18 cellular contexts compared by ENCODE assay signal in the genomic region with DNA sequence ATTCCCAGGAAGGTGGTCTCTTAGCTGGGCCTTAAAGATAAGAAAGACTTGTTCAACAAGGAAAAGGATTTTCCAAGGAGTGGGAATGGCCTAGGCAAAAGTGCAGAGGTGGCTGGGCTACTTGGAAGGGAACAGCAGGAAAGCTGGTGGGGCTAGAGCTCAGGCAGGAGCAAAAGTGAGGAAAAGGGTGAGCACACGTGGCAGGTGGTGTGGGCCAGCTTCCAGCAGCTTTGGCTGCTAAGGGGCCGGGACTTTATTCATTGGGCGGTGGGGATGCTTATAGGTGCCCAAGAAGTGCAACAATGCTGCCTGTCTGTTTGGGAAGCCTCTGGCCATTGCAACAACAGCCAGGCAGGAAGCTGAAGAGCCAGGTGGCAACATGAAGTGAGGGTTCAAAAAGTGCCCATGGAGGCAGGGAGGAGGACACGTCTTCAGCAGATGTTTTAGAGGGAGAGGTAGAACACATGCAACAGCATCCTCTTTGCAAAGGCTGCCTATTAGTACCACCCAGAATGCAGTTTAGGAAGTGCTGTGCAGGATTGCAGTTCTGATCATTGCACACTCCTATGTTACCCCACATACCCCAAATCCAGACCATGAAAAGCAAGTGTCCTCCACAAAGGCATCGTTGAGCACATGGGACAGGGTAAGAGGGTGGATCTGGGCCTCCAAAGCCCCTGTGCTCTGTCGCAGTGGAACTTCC. TPM values are rescaled to one million over a fixed set of nuclear protein-coding genes. Genes with fewer than 3 reads are reported as not detected.
A peak's percentile ranks its signal among the peaks of the same experiment; 100 is the strongest.
DNase-seq lines count a peak whose midpoint lies in the region; ATAC-seq, FAIRE-seq and TF ChIP-seq lines count a peak whose summit lies in the region.
"Had no signal": no experiment of that assay in that cellular context is flagged by ENCODE, and none has a peak within 500 bp of the region (broad histone marks: within the 10 kb centered on the region; RNA-seq: fewer than 3 reads in every experiment).

No MANE protein-coding gene starts in this region.

- H3K36me3 Mint-ChIP-seq in Calu3 (ENCODE audit: insufficient read depth, unreplicated experiment): peaks cover 100% of the 10 kb centered on the region
- peaks cover 6% of the 10 kb centered on the region for H3K36me3 Mint-ChIP-seq in endodermal cell (ENCODE audit: low read depth)
- H3K36me3 Mint-ChIP-seq in activated naive CD8-positive, alpha-beta T cell treated with anti-CD3 and anti-CD28 coated beads, Interleukin-2, amount 50 U/mL, for 24 hours (ENCODE audit: low read depth): no peaks in the 10 kb centered on the region
- H3K36me3 Mint-ChIP-seq: CD14-positive monocyte; CD8-positive, alpha-beta T cell; IgD-negative memory B cell had no signal

- no peak overlapping the region for H3K4me2 ChIP-seq in PC-3 (ENCODE audit: low read length)
- H3K4me2 ChIP-seq: A549, GM23338 had no signal

- H3K27me3 ChIP-seq in PC-3 (ENCODE audit: low read length): no peaks in the 10 kb centered on the region
- no peaks in the 10 kb centered on the region for H3K27me3 ChIP-seq in endodermal cell (ENCODE audit: control insufficient read depth, insufficient read depth, low read length, poor library complexity, severe bottlenecking)
- no peaks in the 10 kb centered on the region for H3K27me3 ChIP-seq in prostate gland (replicated peaks; ENCODE audit: insufficient read depth)
- H3K27me3 ChIP-seq: BE2C had no signal

- no peaks in the 10 kb centered on the region for H3K9me2 ChIP-seq in PC-3 (replicated peaks; ENCODE audit: low read length)

- H3K9ac ChIP-seq in PC-3 (ENCODE audit: low read length) (no peak overlapping the region), endodermal cell (ENCODE audit: extremely low read depth, low read length, poor library complexity, severe bottlenecking) (no peak overlapping the region)

- POLR2A ChIA-PET in PC-3 (lab: Charles Lee; ENCODE audit: unreplicated experiment): interaction anchor here (0.6 kb wide), 1 partner anchor 10 kb away, joined by 8 read pairs; no protein-coding TSS in a partner anchor
- POLR2A ChIA-PET in HEK293T (lab: Yijun Ruan, JAX): no interaction called here

- H3K27ac Mint-ChIP-seq in Calu3 (ENCODE audit: unreplicated experiment): peak overlapping the region; percentile 64
- no peak overlapping the region for H3K27ac Mint-ChIP-seq in endodermal cell
- H3K27ac Mint-ChIP-seq in activated naive CD8-positive, alpha-beta T cell treated with anti-CD3 and anti-CD28 coated beads, Interleukin-2, amount 50 U/mL, for 24 hours: no peak overlapping the region
- H3K27ac Mint-ChIP-seq: CD14-positive monocyte; CD8-positive, alpha-beta T cell; GM23338; H9; HFFc6 had no signal

- peaks cover 48% of the 10 kb centered on the region for H3K79me2 ChIP-seq in PC-3 (ENCODE audit: low read length)

- peaks cover 93% of the 10 kb centered on the region for H3F3A ChIP-seq in PC-3 (ENCODE audit: low read length, unreplicated experiment)

- ATAC-seq in PC-3: no peak
- no peak for ATAC-seq in activated naive CD8-positive, alpha-beta T cell treated with anti-CD3 and anti-CD28 coated beads, Interleukin-2, amount 50 U/mL, for 24 hours
- ATAC-seq: A549; CD8-positive, alpha-beta T cell; GM23338 had no signal

- peaks cover 38% of the 10 kb centered on the region for H3K4me1 Mint-ChIP-seq in Calu3 (ENCODE audit: low read depth, unreplicated experiment)
- H3K4me1 Mint-ChIP-seq in endodermal cell: peaks cover 19% of the 10 kb centered on the region
- H3K4me1 Mint-ChIP-seq in activated naive CD8-positive, alpha-beta T cell treated with anti-CD3 and anti-CD28 coated beads, Interleukin-2, amount 50 U/mL, for 24 hours: peaks cover 2% of the 10 kb centered on the region

- H3K9me3 Mint-ChIP-seq in Calu3 (ENCODE audit: low read depth, unreplicated experiment): no peaks in the 10 kb centered on the region
- H3K9me3 Mint-ChIP-seq in endodermal cell: peaks cover 2% of the 10 kb centered on the region
- no peaks in the 10 kb centered on the region for H3K9me3 Mint-ChIP-seq in activated naive CD8-positive, alpha-beta T cell treated with anti-CD3 and anti-CD28 coated beads, Interleukin-2, amount 50 U/mL, for 24 hours
- H3K9me3 Mint-ChIP-seq: CD8-positive, alpha-beta T cell; GM23338; H9; HFFc6 had no signal

- peaks cover 70% of the 10 kb centered on the region for H4K20me1 ChIP-seq in PC-3 (ENCODE audit: low read length)

- CTCF ChIA-PET in Calu3 (lab: Charles Lee) (no interaction called here), PC-3 (lab: Charles Lee) (no interaction called here), HEK293T (lab: Yijun Ruan, JAX) (no interaction called here)

- H3K4me1 ChIP-seq in PC-3 (ENCODE audit: insufficient read depth, low read length) (peaks cover 19% of the 10 kb centered on the region), endodermal cell (ENCODE audit: control insufficient read depth, insufficient read depth, low read length) (peaks cover 8% of the 10 kb centered on the region), prostate gland (replicated peaks) (peaks cover 53% of the 10 kb centered on the region)
- H3K4me1 ChIP-seq: A549, BE2C had no signal

- TF ChIP-seq CTCF in Calu3 (IDR thresholded peaks at IDR 0.05; ENCODE audit: unreplicated experiment): no peak
- TF ChIP-seq CTCF in PC-3 (conservative IDR thresholded peaks at IDR 0.05; ENCODE audit: low read depth, low read length): no peak
- TF ChIP-seq CTCF in endodermal cell (conservative IDR thresholded peaks at IDR 0.05): no peak
- no peak for TF ChIP-seq CTCF in prostate gland (IDR thresholded peaks at IDR 0.05)

- intact Hi-C loops in Calu3 (cut with micrococcal nuclease; ENCODE audit: unreplicated experiment): no loop called here
- intact Hi-C loops in PC-3 (cut with micrococcal nuclease): no loop called here
- intact Hi-C loops in prostate gland (cut with DNase I): no loop called here

- WGBS in endodermal cell (ENCODE audit: insufficient coverage in 1 of 2, insufficient read length in 1 of 2), 2 experiments: 93 to 100% methylated on average over 5 to 6 of the region's 6 CpGs
- WGBS in prostate gland: 76% methylated on average over 6 of the region's 6 CpGs

- H3K27ac ChIP-seq in PC-3 (ENCODE audit: low read length) (0 out of 2 replicates have a peak overlapping the region, but pooled peaks have one; percentile 1), endodermal cell (ENCODE audit: low read depth, low read length) (no peak overlapping the region), prostate gland (peak overlapping the region; percentile 86 to 98)
- H3K27ac ChIP-seq: A549 had no signal

- BruUV-seq in Calu3 (replicated peaks; lab: Mats Ljungman, UMichigan) (no TSS peak), PC-3 (replicated peaks; lab: Mats Ljungman, UMichigan) (no TSS peak)

- TF ChIP-seq POLR2A in prostate gland (IDR thresholded peaks at IDR 0.05): no peak

- H3K27me3 Mint-ChIP-seq in Calu3 (ENCODE audit: unreplicated experiment) (no peaks in the 10 kb centered on the region), endodermal cell (ENCODE audit: insufficient read depth) (peaks cover 1% of the 10 kb centered on the region)
- peaks cover 26% of the 10 kb centered on the region for H3K27me3 Mint-ChIP-seq in activated naive CD8-positive, alpha-beta T cell treated with anti-CD3 and anti-CD28 coated beads, Interleukin-2, amount 50 U/mL, for 24 hours

- DNase-seq in Calu3 (no peak), PC-3 (peak; percentile 23), endodermal cell (peak; percentile 24), prostate gland (ENCODE audit: low spot score) (no peak), SKM-1 treated with dmso at 0.1 percent for 144 hours (lab: John Stamatoyannopoulos, UW; ENCODE audit: unreplicated experiment) (no peak), HEK293T (ENCODE audit: extremely low spot score) (no peak), GM19239 (ENCODE audit: insufficient read length, low spot score) (no peak)
- DNase-seq in activated naive CD8-positive, alpha-beta T cell treated with anti-CD3 and anti-CD28 coated beads, Interleukin-2, amount 50 U/mL, for 24 hours: no peak
- DNase-seq: BE2C; CD8-positive, alpha-beta T cell; COR-L47; GF-D8; H9; HFFc6 had no signal

- FAIRE-seq in GM19239 (lab: Jason Lieb, UNC): no peak
- FAIRE-seq: A549 had no signal

- H3K4me3 Mint-ChIP-seq in Calu3 (ENCODE audit: low read depth, unreplicated experiment): no peak overlapping the region
- H3K4me3 Mint-ChIP-seq in endodermal cell: no peak overlapping the region
- no peak overlapping the region for H3K4me3 Mint-ChIP-seq in activated naive CD8-positive, alpha-beta T cell treated with anti-CD3 and anti-CD28 coated beads, Interleukin-2, amount 50 U/mL, for 24 hours
- H3K4me3 Mint-ChIP-seq: CD8-positive, alpha-beta T cell; GM23338; H9; HFFc6; IgD-negative memory B cell had no signal

- H3K36me3 ChIP-seq in PC-3 (ENCODE audit: low read depth, low read length) (peaks cover 97% of the 10 kb centered on the region), endodermal cell (ENCODE audit: control insufficient read depth, insufficient read depth, low read length) (peaks cover 11% of the 10 kb centered on the region), prostate gland (no peaks in the 10 kb centered on the region)
- H3K36me3 ChIP-seq: BE2C had no signal

- H3K4me3 ChIP-seq in PC-3 (ENCODE audit: low read length) (no peak overlapping the region), endodermal cell (ENCODE audit: low read length) (no peak overlapping the region), prostate gland (no peak overlapping the region)
- H3K4me3 ChIP-seq: A549, GM23338 had no signal

- H2AFZ ChIP-seq in PC-3 (ENCODE audit: low read length): no peak overlapping the region
- H2AFZ ChIP-seq: GM23338 had no signal

- no peaks in the 10 kb centered on the region for H3K9me3 ChIP-seq in PC-3 (ENCODE audit: low read length)
- no peaks in the 10 kb centered on the region for H3K9me3 ChIP-seq in endodermal cell (ENCODE audit: control insufficient read depth, low read length)
- H3K9me3 ChIP-seq in prostate gland: no peaks in the 10 kb centered on the region
- H3K9me3 ChIP-seq: A549, BE2C had no signal

TF ChIP-seq in HEK293T, 16 proteins besides CTCF, POLR2A, EP300 and RAD21:
- no peak for TF ChIP-seq SUZ12 (IDR thresholded peaks at IDR 0.05)
- TF ChIP-seq BHLHE40 (IDR thresholded peaks at IDR 0.05; ENCODE audit: borderline replicate concordance): no peak
- TF ChIP-seq ZNF384 (IDR thresholded peaks at IDR 0.05): no peak
- TF ChIP-seq FOXA1 (IDR thresholded peaks at IDR 0.05): no peak
- no peak for TF ChIP-seq CTBP1 (IDR thresholded peaks at IDR 0.05; ENCODE audit: borderline replicate concordance)
- TF ChIP-seq FOXK2 (IDR thresholded peaks at IDR 0.05): no peak

RNA-seq across cellular contexts. Expression of a gene that starts 13.8 kb away (rescaled TPM):
- total RNA-seq in Calu3 (2022) (666 and 983 TPM in 2 replicates), PC-3 (2014; rRNA removed) (5,398 and 6,043 TPM in 2 replicates), endodermal cell (1 to 10 TPM; 6.9 to 7.3 TPM), prostate gland (100 to 1,000 TPM; 240 to 347 TPM)
- polyA plus RNA-seq in endodermal cell (2013, experiment 1 of 2): 2.3 TPM
- polyA plus RNA-seq in endodermal cell (2013, experiment 2 of 2): 3.1 TPM
- total RNA-seq: CD8-positive, alpha-beta T cell had no signal
- polyA plus RNA-seq: CD14-positive monocyte, IgD-negative memory B cell had no signal

RNA-seq across cellular contexts. Expression of a gene that starts 25.7 kb away (rescaled TPM):
- total RNA-seq in Calu3 (2022) (20.1 and 21.3 TPM in 2 replicates), PC-3 (2014; rRNA removed) (7.0 and 11.4 TPM in 2 replicates), endodermal cell (1 to 10 TPM; 2.7 to 5.1 TPM), prostate gland (10 to 100 TPM; 18.6 to 20.3 TPM)
- polyA plus RNA-seq in endodermal cell (2013, experiment 1 of 2): 0.36 TPM
- polyA plus RNA-seq in endodermal cell (2013, experiment 2 of 2): 0.37 TPM

Comparison
In these comparisons a context has a peak if more than half of its experiments do, and no peak if none do; other contexts are left out.
1. DNase-seq: peak in PC-3 (single experiment) and endodermal cell (single experiment); none in Calu3 (single experiment), prostate gland (single experiment), SKM-1 treated with dmso at 0.1 percent for 144 hours (single experiment), HEK293T (single experiment), activated naive CD8-positive, alpha-beta T cell treated with anti-CD3 and anti-CD28 coated beads, Interleukin-2, amount 50 U/mL, for 24 hours (single experiment) and GM19239 (single experiment).
2. RNA of a gene that starts 13.8 kb away (total RNA-seq): 5,398 to 6,043 TPM in PC-3, 666 to 983 TPM in Calu3 and 240 to 347 TPM in prostate gland; 6.9 to 7.3 TPM in endodermal cell; every median in the first group is over 10 times any median in the second.